Comparison of ENCODE assay signal across 8 cellular contexts in the genomic region with DNA sequence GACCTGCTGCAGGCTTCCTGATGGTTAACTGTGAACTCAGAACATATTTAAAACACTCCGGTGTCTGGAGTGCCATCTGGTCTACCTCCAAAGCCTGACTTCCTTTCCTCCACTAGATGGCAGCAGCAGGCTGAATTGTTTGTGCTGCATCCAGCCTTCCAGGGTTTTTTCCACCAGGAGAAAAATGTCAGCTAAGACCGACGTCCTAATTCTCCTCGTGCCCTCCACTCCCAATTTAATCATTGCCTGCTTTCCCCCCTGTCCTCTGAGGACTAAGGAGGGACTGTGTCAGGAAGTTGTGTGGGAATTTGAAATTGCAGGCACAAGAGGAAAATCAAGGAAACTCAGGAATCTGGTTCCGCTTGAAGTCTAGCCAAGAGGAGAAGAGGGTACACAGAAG.
DNase-seq lines count a peak whose midpoint lies in the region; ATAC-seq, FAIRE-seq and TF ChIP-seq lines count a peak whose summit lies in the region.

No MANE protein-coding gene starts in this region.

- no peak for ATAC-seq in GM18519 (IDR thresholded peaks at IDR 0.05; ENCODE audit: low FRiP score, unreplicated experiment)

- peak; percentile 97 for TF ChIP-seq RAD21 in H1 (IDR thresholded peaks at IDR 0.05 in 1 of 2, conservative IDR thresholded peaks at IDR 0.05 in 1 of 2; ENCODE audit: low read depth in 2 of 2, low read length in 2 of 2)

- H3K4me3 ChIP-seq in BE2C (ENCODE audit: low read depth, low read length), result peak overlapping the region; percentile 12
- H3K4me3 ChIP-seq in H7 (ENCODE audit: insufficient read depth, low read depth, low read length), result no peak overlapping the region
- no peak overlapping the region for H3K4me3 ChIP-seq in H1 (ENCODE audit: extremely low read depth in 1 of 4, insufficient read depth in 2 of 4, low read depth in 3 of 4, low read length in 4 of 4)
- no peak overlapping the region for H3K4me3 ChIP-seq in mesendoderm (ENCODE audit: low read length)

- no peak overlapping the region for H4K91ac ChIP-seq in H1 (replicated peaks; ENCODE audit: insufficient read length, low read length)

- H3K79me2 ChIP-seq in H1 (ENCODE audit: control insufficient read depth in 1 of 2, insufficient read depth in 2 of 2, low read length in 2 of 2) (no peaks in the 10 kb centered on the region), mesendoderm (ENCODE audit: control insufficient read depth, insufficient read depth, low read length) (no peaks in the 10 kb centered on the region)

- H3K4me2 ChIP-seq in H1 (ENCODE audit: insufficient read depth in 1 of 2, low read depth in 2 of 2, low read length in 2 of 2) (no peak overlapping the region), mesendoderm (ENCODE audit: low read length) (no peak overlapping the region)

- CTCF ChIA-PET in activated CD4-positive, alpha-beta memory T cell treated with anti-CD3 and anti-CD28 coated beads, Interleukin-2, amount 10 ng/mL, durations not matched to agents 7 days and 5 days (lab: Charles Lee), result interaction anchor here (7.4 kb wide), 1 partner anchor 123 kb away, joined by 96 read pairs; no protein-coding TSS in a partner anchor
- CTCF ChIA-PET in H1 (lab: Charles Lee; ENCODE audit: partially characterized antibody), result interaction anchor here (0.6 to 6.9 kb wide), 26 partner anchors 10 to 797 kb away, joined by 3 to 144 read pairs (median 5); no protein-coding TSS in a partner anchor

- no peaks in the 10 kb centered on the region for H3K36me3 ChIP-seq in BE2C
- H3K36me3 ChIP-seq in H7 (replicated peaks; ENCODE audit: control insufficient read depth, insufficient read depth, low read length), result no peaks in the 10 kb centered on the region
- H3K36me3 ChIP-seq in H1 (ENCODE audit: control insufficient read depth in 2 of 4, insufficient read depth in 4 of 4, low read length in 3 of 4), result no peaks in the 10 kb centered on the region
- no peaks in the 10 kb centered on the region for H3K36me3 ChIP-seq in mesendoderm (ENCODE audit: control insufficient read depth, insufficient read depth, low read length)

- H3K23me2 ChIP-seq in H1 (ENCODE audit: low read depth, low read length), result no peaks in the 10 kb centered on the region

- H3K9ac ChIP-seq in H1 (replicated peaks in 1 of 4; ENCODE audit: extremely low read depth in 1 of 4, low read depth in 3 of 4, low read length in 3 of 4) (no peak overlapping the region), mesendoderm (ENCODE audit: low read length) (no peak overlapping the region)

- 50% methylated on average over 5 of the region's 5 CpGs; no CpG with 5 or more reads in 1 of the 2 experiments for WGBS in H1 (ENCODE audit: extremely low coverage in 1 of 2, insufficient coverage in 1 of 2, insufficient read length in 1 of 2, insufficient replicate concordance in 2 of 2, low coverage in 1 of 2, low lambda C conversion rate in 2 of 2, missing lambda C conversion rate in 1 of 2), 2 experiments
- no CpG with 5 or more reads among the region's 5 CpGs for WGBS in mesendoderm (ENCODE audit: extremely low coverage, insufficient coverage, low lambda C conversion rate)

- no peak overlapping the region for H3K4me3 Mint-ChIP-seq in activated CD4-positive, alpha-beta memory T cell treated with anti-CD3 and anti-CD28 coated beads, Interleukin-2, amount 10 ng/mL, durations not matched to agents 7 days and 5 days

- no peaks in the 10 kb centered on the region for H3K9me3 ChIP-seq in BE2C
- H3K9me3 ChIP-seq in H1 (ENCODE audit: insufficient read depth in 2 of 2, low read depth in 1 of 2, low read length in 1 of 2), result no peaks in the 10 kb centered on the region

- POLR2A ChIA-PET in activated CD4-positive, alpha-beta memory T cell treated with anti-CD3 and anti-CD28 coated beads, Interleukin-2, amount 10 ng/mL, durations not matched to agents 7 days and 5 days (lab: Charles Lee), result no interaction called here
- POLR2A ChIA-PET in H1 (lab: Charles Lee; ENCODE audit: partially characterized antibody), result interaction anchor here (1.3 kb wide), 2 partner anchors 124 to 129 kb away, joined by 4 to 6 read pairs; no protein-coding TSS in a partner anchor

- DNase-seq in BE2C, result peak; percentile 80
- DNase-seq in H7, result peak; percentile 84
- DNase-seq in NCI-H524 (lab: John Stamatoyannopoulos, UW), result peak; percentile 79 to 92
- DNase-seq in activated CD4-positive, alpha-beta memory T cell treated with anti-CD3 and anti-CD28 coated beads, Interleukin-2, amount 10 ng/mL, durations not matched to agents 7 days and 5 days, result peak; percentile 53
- peak in 1 of 2 experiments; percentile 87 for DNase-seq in H1 (ENCODE audit: low read depth in 1 of 2, low spot score in 2 of 2)
- DNase-seq in mesendoderm, result peak; percentile 84
- DNase-seq in stimulated activated naive CD4-positive, alpha-beta T cell treated with Interleukin-2 at 50 U/mL for 16 hours (lab: John Stamatoyannopoulos, UW), result peak; percentile 9

- H4K20me1 ChIP-seq in H1 (replicated peaks in 1 of 2; ENCODE audit: control insufficient read depth in 1 of 2, insufficient read depth in 2 of 2, low read length in 2 of 2), result no peaks in the 10 kb centered on the region

- no peak overlapping the region for H3K23ac ChIP-seq in H1 (ENCODE audit: insufficient read length)
- H3K23ac ChIP-seq in mesendoderm (ENCODE audit: low read length), result no peak overlapping the region

- TF ChIP-seq EP300 in H1 (IDR thresholded peaks at IDR 0.05; ENCODE audit: borderline replicate concordance in 1 of 2, low read depth in 2 of 2, low read length in 2 of 2), result no peak

- H4K8ac ChIP-seq in H1 (ENCODE audit: extremely low read depth, insufficient read depth, low read length) (no peak overlapping the region), mesendoderm (ENCODE audit: low read depth, low read length) (no peak overlapping the region)

- no peak overlapping the region for H2BK120ac ChIP-seq in H1 (replicated peaks; ENCODE audit: low read depth, low read length)
- no peak overlapping the region for H2BK120ac ChIP-seq in mesendoderm (ENCODE audit: low read depth, low read length)

- no peaks in the 10 kb centered on the region for H3K36me3 Mint-ChIP-seq in activated CD4-positive, alpha-beta memory T cell treated with anti-CD3 and anti-CD28 coated beads, Interleukin-2, amount 10 ng/mL, durations not matched to agents 7 days and 5 days (ENCODE audit: low read depth)

- H4K5ac ChIP-seq in H1 (ENCODE audit: insufficient read length, low read depth, low read length) (no peak overlapping the region), mesendoderm (ENCODE audit: low read length) (no peak overlapping the region)

- H2AK5ac ChIP-seq in H1 (ENCODE audit: low read depth, low read length) (no peak overlapping the region), mesendoderm (ENCODE audit: low read length) (no peak overlapping the region)

- H2BK20ac ChIP-seq in H1 (ENCODE audit: low read length), result no peak overlapping the region

- H3K27ac ChIP-seq in H1 (ENCODE audit: low read depth, low read length), result no peak overlapping the region
- no peak overlapping the region for H3K27ac ChIP-seq in mesendoderm (ENCODE audit: low read depth, low read length)

- no peak overlapping the region for H3K18ac ChIP-seq in H1 (ENCODE audit: extremely low read depth, low read length)
- H3K18ac ChIP-seq in mesendoderm (ENCODE audit: low read length), result no peak overlapping the region

- H2BK5ac ChIP-seq in H1 (ENCODE audit: low read depth, low read length) (no peak overlapping the region), mesendoderm (ENCODE audit: low read length) (no peak overlapping the region)

- H3K56ac ChIP-seq in H1 (replicated peaks; ENCODE audit: insufficient read length, low read depth, low read length) (no peak overlapping the region), mesendoderm (ENCODE audit: low read length) (peak overlapping the region; percentile 2)

- H3K9me3 Mint-ChIP-seq in activated CD4-positive, alpha-beta memory T cell treated with anti-CD3 and anti-CD28 coated beads, Interleukin-2, amount 10 ng/mL, durations not matched to agents 7 days and 5 days, result no peaks in the 10 kb centered on the region

- peak; percentile 91 for FAIRE-seq in H1 (lab: Jason Lieb, UNC)

- H3K4me1 Mint-ChIP-seq in activated CD4-positive, alpha-beta memory T cell treated with anti-CD3 and anti-CD28 coated beads, Interleukin-2, amount 10 ng/mL, durations not matched to agents 7 days and 5 days, result no peaks in the 10 kb centered on the region

- H3K14ac ChIP-seq in H1 (ENCODE audit: insufficient read length), result no peak overlapping the region

- peaks cover 36% of the 10 kb centered on the region for H3K27me3 Mint-ChIP-seq in activated CD4-positive, alpha-beta memory T cell treated with anti-CD3 and anti-CD28 coated beads, Interleukin-2, amount 10 ng/mL, durations not matched to agents 7 days and 5 days

- H3K27me3 ChIP-seq in BE2C (no peaks in the 10 kb centered on the region), H7 (ENCODE audit: control insufficient read depth, insufficient read depth, low read length) (peaks cover 1% of the 10 kb centered on the region; the same call in 1 of the 2 replicates), H1 (replicated peaks in 1 of 4; ENCODE audit: control insufficient read depth in 3 of 4, extremely low read depth in 1 of 4, insufficient read depth in 3 of 4, low read length in 3 of 4) (peaks cover 0 to 2% (median 0%) of the 10 kb centered on the region in 4 experiments; a peak in 2 of 7 replicates), mesendoderm (ENCODE audit: insufficient read depth, low read length, poor library complexity) (no peaks in the 10 kb centered on the region)

- H3K27ac Mint-ChIP-seq in activated CD4-positive, alpha-beta memory T cell treated with anti-CD3 and anti-CD28 coated beads, Interleukin-2, amount 10 ng/mL, durations not matched to agents 7 days and 5 days, result no peak overlapping the region

- no peak overlapping the region for H2BK12ac ChIP-seq in H1 (ENCODE audit: low read depth, low read length)

- peaks cover 14% of the 10 kb centered on the region for H3K4me1 ChIP-seq in BE2C
- no peaks in the 10 kb centered on the region; a peak in 1 of 7 replicates for H3K4me1 ChIP-seq in H1 (replicated peaks in 1 of 4; ENCODE audit: control insufficient read depth in 3 of 4, insufficient read depth in 4 of 4, low read length in 3 of 4)
- no peaks in the 10 kb centered on the region for H3K4me1 ChIP-seq in mesendoderm (ENCODE audit: control insufficient read depth, low read depth, low read length)

- no peak for TF ChIP-seq POLR2A in H1 (IDR thresholded peaks at IDR 0.05; ENCODE audit: control extremely low read depth in 1 of 2, low read depth in 2 of 2, low read length in 2 of 2)

- H3K4ac ChIP-seq in H1 (replicated peaks; ENCODE audit: insufficient read length, low read depth, low read length) (no peak overlapping the region), mesendoderm (ENCODE audit: low read depth, low read length) (no peak overlapping the region)

- H3K79me1 ChIP-seq in H1 (ENCODE audit: low read depth, low read length) (no peaks in the 10 kb centered on the region), mesendoderm (ENCODE audit: low read length) (no peaks in the 10 kb centered on the region)

- H2BK15ac ChIP-seq in H1 (ENCODE audit: low read length) (no peak overlapping the region), mesendoderm (replicated peaks; ENCODE audit: low read depth) (no peak overlapping the region)

- TF ChIP-seq CTCF in BE2C (IDR thresholded peaks at IDR 0.05; ENCODE audit: low read depth, low read length) (peak; percentile 97), H1 (IDR thresholded peaks at IDR 0.05; ENCODE audit: control extremely low read depth in 1 of 3, insufficient read depth in 1 of 3, low read depth in 1 of 3, low read length in 3 of 3) (peak; percentile 68 to 90 (median 86))

- peak overlapping the region; percentile 85 for H2AFZ ChIP-seq in H1 (ENCODE audit: low read length)
